ENCODE assay signal across 1 cellular context in the genomic region with DNA sequence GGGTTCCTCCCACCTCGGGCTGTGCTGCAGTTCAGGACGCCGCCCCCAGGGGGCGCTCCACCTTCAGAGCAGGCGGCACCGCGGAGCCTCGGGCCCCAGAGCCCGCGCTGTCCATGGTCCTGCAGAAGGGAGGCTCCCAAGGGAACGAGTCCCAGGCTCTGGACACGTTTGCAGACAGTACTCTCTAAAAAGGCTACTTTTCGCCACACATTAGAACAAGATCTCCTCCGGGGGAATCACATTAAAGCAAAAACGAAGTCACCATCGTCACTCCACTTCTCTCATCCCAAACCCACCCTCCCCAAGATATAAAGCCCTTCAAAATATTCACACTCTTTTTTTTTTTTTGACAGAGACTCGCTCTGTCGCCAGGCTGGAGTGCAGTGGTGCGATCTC.
A peak's percentile ranks its signal among the peaks of the same experiment; 100 is the strongest.
TF ChIP-seq lines count a peak whose summit lies in the region.

No MANE protein-coding gene starts in this region.

TF ChIP-seq in K562, 482 proteins besides CTCF, POLR2A, EP300 and RAD21 (continued from another document and continues in another):
- TF ChIP-seq, protein P1, sequence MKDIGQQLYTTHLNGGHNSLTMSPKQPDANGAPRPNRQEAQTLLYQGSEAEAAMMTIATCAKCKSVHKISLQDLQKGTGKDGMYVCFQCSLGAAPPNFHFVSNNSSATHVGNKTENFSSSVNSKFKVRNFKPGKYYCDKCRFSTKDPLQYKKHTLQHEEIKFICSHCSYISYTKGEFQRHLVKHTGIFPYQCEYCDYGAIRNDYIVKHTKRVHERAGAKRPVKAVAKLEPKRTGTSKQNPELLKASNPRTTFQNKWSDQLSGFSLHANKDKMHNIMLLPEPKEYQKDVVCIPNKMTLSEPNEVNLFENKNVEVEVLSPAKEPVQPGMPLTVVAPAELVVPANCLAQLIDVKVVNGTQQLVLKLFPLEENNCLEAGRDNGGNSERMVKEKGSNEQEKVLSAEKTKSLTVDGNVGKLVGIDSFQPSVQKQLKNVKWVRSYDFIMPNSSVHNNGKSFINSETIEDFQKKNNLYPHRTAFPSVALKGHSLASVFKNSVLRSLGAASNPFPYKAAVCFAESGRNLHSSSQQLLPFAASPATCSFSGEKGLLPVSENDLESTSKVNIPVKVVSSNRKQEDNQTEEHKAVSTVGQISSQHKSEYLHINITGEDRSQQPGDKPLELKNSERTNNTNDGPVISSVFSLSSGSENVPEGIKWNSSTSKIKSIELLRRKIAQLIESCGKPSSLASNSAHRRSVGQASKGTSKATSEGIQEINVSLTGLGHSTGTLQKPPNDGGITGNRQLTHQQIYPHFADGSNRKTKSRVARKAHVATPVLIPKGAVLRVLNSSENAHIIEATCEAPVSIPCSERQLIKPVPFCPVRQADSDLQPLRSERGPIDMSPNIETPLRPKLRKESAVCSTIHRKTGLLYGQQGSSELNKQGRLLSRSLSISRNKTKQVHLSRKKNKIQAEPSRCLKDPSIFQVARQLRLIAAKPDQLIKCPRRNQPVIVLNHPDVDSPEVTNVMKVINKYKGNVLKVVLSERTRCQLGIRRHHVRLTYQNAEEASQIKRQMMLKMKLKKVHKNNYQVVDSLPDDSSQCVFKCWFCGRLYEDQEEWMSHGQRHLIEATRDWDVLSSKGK (CRISPR knock-in tag; IDR thresholded peaks at IDR 0.05) = no peak
- TF ChIP-seq STAT5A (IDR thresholded peaks at IDR 0.05; ENCODE audit: borderline replicate concordance, low read length) (no peak; the same call in 1 of the 2 replicates), NBN (IDR thresholded peaks at IDR 0.05; ENCODE audit: low read depth) (no peak), ZNF124 (CRISPR knock-in tag; IDR thresholded peaks at IDR 0.05) (no peak), ZNF3 (CRISPR knock-in tag; IDR thresholded peaks at IDR 0.05) (no peak), SMAD4 (CRISPR knock-in tag; conservative IDR thresholded peaks at IDR 0.05) (peak; percentile 65), MAFG (tag; conservative IDR thresholded peaks at IDR 0.05) (no peak), PTBP1 (IDR thresholded peaks at IDR 0.05; ENCODE audit: low read depth, low read length) (no peak), SIN3A (IDR thresholded peaks at IDR 0.05; ENCODE audit: borderline replicate concordance in 2 of 2, control insufficient read depth in 1 of 2, low read depth in 2 of 2, low read length in 2 of 2) (peak; percentile 77 to 79; a peak in 2 of 4 replicates), SAFB2 (IDR thresholded peaks at IDR 0.05; ENCODE audit: borderline replicate concordance, low read depth, low read length, severe bottlenecking) (no peak), ZNF780A (CRISPR knock-in tag; IDR thresholded peaks at IDR 0.05) (no peak), ZKSCAN8 (CRISPR knock-in tag; IDR thresholded peaks at IDR 0.05) (no peak), PYGO2 (tag; IDR thresholded peaks at IDR 0.05) (no peak), LARP7 (IDR thresholded peaks at IDR 0.05) (no peak), ETV1 (tag; conservative IDR thresholded peaks at IDR 0.05; ENCODE audit: low read depth) (peak; percentile 47), CREM (IDR thresholded peaks at IDR 0.05; ENCODE audit: low read depth) (peak; percentile 57; the same call in 1 of the 2 replicates), ZNF134 (CRISPR knock-in tag; conservative IDR thresholded peaks at IDR 0.05) (no peak), POLR3A (IDR thresholded peaks at IDR 0.05; ENCODE audit: borderline replicate concordance, extremely low read depth, insufficient read depth, insufficient read length) (no peak), STAT5B (CRISPR knock-in tag; IDR thresholded peaks at IDR 0.05) (no peak), PRMT5 (CRISPR knock-in tag; IDR thresholded peaks at IDR 0.05) (peak; percentile 97), ZNF764 (CRISPR knock-in tag; IDR thresholded peaks at IDR 0.05; ENCODE audit: low read depth) (no peak), BRD9 (IDR thresholded peaks at IDR 0.05; ENCODE audit: low read depth, partially characterized antibody) (no peak), TAF15 (IDR thresholded peaks at IDR 0.05; ENCODE audit: low read depth, low read length) (no peak), MTA2 (IDR thresholded peaks at IDR 0.05; ENCODE audit: low read depth) (no peak), CBFA2T3 (IDR thresholded peaks at IDR 0.05) (no peak), ZNF140 (CRISPR knock-in tag; IDR thresholded peaks at IDR 0.05) (no peak), IRF2 (CRISPR knock-in tag; IDR thresholded peaks at IDR 0.05) (peak; percentile 52; the same call in 1 of the 2 replicates), POLR2H (tag; IDR thresholded peaks at IDR 0.05; ENCODE audit: low read depth) (no peak), TBP (optimal IDR thresholded peaks at IDR 0.05; ENCODE audit: low read depth, low read length) (no peak), HCFC1 (IDR thresholded peaks at IDR 0.05; ENCODE audit: low read depth, low read length) (peak; percentile 40; the same call in 1 of the 2 replicates), FOS (IDR thresholded peaks at IDR 0.05; ENCODE audit: extremely low read depth, insufficient read length) (no peak)
- TF ChIP-seq, protein P2, sequence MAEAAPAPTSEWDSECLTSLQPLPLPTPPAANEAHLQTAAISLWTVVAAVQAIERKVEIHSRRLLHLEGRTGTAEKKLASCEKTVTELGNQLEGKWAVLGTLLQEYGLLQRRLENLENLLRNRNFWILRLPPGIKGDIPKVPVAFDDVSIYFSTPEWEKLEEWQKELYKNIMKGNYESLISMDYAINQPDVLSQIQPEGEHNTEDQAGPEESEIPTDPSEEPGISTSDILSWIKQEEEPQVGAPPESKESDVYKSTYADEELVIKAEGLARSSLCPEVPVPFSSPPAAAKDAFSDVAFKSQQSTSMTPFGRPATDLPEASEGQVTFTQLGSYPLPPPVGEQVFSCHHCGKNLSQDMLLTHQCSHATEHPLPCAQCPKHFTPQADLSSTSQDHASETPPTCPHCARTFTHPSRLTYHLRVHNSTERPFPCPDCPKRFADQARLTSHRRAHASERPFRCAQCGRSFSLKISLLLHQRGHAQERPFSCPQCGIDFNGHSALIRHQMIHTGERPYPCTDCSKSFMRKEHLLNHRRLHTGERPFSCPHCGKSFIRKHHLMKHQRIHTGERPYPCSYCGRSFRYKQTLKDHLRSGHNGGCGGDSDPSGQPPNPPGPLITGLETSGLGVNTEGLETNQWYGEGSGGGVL (CRISPR knock-in tag; IDR thresholded peaks at IDR 0.05) = no peak
- TF ChIP-seq, protein P3, sequence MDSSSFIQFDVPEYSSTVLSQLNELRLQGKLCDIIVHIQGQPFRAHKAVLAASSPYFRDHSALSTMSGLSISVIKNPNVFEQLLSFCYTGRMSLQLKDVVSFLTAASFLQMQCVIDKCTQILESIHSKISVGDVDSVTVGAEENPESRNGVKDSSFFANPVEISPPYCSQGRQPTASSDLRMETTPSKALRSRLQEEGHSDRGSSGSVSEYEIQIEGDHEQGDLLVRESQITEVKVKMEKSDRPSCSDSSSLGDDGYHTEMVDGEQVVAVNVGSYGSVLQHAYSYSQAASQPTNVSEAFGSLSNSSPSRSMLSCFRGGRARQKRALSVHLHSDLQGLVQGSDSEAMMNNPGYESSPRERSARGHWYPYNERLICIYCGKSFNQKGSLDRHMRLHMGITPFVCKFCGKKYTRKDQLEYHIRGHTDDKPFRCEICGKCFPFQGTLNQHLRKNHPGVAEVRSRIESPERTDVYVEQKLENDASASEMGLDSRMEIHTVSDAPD (CRISPR knock-in tag; IDR thresholded peaks at IDR 0.05) = no peak
- TF ChIP-seq, protein P4, sequence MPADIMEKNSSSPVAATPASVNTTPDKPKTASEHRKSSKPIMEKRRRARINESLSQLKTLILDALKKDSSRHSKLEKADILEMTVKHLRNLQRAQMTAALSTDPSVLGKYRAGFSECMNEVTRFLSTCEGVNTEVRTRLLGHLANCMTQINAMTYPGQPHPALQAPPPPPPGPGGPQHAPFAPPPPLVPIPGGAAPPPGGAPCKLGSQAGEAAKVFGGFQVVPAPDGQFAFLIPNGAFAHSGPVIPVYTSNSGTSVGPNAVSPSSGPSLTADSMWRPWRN (IDR thresholded peaks at IDR 0.05; ENCODE audit: low read depth) = no peak
- TF ChIP-seq, protein P5, sequence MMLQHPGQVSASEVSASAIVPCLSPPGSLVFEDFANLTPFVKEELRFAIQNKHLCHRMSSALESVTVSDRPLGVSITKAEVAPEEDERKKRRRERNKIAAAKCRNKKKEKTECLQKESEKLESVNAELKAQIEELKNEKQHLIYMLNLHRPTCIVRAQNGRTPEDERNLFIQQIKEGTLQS (IDR thresholded peaks at IDR 0.05) = no peak
- TF ChIP-seq, protein P5 (CRISPR knock-in tag; conservative IDR thresholded peaks at IDR 0.05) = peak; percentile 58; the same call in 1 of the 2 replicates
- TF ChIP-seq, protein P6, sequence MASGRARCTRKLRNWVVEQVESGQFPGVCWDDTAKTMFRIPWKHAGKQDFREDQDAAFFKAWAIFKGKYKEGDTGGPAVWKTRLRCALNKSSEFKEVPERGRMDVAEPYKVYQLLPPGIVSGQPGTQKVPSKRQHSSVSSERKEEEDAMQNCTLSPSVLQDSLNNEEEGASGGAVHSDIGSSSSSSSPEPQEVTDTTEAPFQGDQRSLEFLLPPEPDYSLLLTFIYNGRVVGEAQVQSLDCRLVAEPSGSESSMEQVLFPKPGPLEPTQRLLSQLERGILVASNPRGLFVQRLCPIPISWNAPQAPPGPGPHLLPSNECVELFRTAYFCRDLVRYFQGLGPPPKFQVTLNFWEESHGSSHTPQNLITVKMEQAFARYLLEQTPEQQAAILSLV (tag; IDR thresholded peaks at IDR 0.05) = no peak
- TF ChIP-seq, protein P7, sequence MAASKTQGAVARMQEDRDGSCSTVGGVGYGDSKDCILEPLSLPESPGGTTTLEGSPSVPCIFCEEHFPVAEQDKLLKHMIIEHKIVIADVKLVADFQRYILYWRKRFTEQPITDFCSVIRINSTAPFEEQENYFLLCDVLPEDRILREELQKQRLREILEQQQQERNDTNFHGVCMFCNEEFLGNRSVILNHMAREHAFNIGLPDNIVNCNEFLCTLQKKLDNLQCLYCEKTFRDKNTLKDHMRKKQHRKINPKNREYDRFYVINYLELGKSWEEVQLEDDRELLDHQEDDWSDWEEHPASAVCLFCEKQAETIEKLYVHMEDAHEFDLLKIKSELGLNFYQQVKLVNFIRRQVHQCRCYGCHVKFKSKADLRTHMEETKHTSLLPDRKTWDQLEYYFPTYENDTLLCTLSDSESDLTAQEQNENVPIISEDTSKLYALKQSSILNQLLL (CRISPR knock-in tag; IDR thresholded peaks at IDR 0.05; ENCODE audit: borderline replicate concordance) = no peak
- TF ChIP-seq, protein P8, sequence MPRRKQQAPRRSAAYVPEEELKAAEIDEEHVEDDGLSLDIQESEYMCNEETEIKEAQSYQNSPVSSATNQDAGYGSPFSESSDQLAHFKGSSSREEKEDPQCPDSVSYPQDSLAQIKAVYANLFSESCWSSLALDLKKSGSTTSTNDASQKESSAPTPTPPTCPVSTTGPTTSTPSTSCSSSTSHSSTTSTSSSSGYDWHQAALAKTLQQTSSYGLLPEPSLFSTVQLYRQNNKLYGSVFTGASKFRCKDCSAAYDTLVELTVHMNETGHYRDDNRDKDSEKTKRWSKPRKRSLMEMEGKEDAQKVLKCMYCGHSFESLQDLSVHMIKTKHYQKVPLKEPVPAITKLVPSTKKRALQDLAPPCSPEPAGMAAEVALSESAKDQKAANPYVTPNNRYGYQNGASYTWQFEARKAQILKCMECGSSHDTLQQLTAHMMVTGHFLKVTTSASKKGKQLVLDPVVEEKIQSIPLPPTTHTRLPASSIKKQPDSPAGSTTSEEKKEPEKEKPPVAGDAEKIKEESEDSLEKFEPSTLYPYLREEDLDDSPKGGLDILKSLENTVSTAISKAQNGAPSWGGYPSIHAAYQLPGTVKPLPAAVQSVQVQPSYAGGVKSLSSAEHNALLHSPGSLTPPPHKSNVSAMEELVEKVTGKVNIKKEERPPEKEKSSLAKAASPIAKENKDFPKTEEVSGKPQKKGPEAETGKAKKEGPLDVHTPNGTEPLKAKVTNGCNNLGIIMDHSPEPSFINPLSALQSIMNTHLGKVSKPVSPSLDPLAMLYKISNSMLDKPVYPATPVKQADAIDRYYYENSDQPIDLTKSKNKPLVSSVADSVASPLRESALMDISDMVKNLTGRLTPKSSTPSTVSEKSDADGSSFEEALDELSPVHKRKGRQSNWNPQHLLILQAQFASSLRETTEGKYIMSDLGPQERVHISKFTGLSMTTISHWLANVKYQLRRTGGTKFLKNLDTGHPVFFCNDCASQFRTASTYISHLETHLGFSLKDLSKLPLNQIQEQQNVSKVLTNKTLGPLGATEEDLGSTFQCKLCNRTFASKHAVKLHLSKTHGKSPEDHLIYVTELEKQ (CRISPR knock-in tag; IDR thresholded peaks at IDR 0.05) = no peak
- TF ChIP-seq, protein P9, sequence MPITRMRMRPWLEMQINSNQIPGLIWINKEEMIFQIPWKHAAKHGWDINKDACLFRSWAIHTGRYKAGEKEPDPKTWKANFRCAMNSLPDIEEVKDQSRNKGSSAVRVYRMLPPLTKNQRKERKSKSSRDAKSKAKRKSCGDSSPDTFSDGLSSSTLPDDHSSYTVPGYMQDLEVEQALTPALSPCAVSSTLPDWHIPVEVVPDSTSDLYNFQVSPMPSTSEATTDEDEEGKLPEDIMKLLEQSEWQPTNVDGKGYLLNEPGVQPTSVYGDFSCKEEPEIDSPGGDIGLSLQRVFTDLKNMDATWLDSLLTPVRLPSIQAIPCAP (CRISPR knock-in tag; IDR thresholded peaks at IDR 0.05; ENCODE audit: borderline replicate concordance) = peak; percentile 92; the same call in 1 of the 2 replicates
- TF ChIP-seq, protein P10, sequence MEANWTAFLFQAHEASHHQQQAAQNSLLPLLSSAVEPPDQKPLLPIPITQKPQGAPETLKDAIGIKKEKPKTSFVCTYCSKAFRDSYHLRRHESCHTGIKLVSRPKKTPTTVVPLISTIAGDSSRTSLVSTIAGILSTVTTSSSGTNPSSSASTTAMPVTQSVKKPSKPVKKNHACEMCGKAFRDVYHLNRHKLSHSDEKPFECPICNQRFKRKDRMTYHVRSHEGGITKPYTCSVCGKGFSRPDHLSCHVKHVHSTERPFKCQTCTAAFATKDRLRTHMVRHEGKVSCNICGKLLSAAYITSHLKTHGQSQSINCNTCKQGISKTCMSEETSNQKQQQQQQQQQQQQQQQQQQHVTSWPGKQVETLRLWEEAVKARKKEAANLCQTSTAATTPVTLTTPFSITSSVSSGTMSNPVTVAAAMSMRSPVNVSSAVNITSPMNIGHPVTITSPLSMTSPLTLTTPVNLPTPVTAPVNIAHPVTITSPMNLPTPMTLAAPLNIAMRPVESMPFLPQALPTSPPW (CRISPR knock-in tag; IDR thresholded peaks at IDR 0.05) = peak; percentile 37
- TF ChIP-seq, protein P11, sequence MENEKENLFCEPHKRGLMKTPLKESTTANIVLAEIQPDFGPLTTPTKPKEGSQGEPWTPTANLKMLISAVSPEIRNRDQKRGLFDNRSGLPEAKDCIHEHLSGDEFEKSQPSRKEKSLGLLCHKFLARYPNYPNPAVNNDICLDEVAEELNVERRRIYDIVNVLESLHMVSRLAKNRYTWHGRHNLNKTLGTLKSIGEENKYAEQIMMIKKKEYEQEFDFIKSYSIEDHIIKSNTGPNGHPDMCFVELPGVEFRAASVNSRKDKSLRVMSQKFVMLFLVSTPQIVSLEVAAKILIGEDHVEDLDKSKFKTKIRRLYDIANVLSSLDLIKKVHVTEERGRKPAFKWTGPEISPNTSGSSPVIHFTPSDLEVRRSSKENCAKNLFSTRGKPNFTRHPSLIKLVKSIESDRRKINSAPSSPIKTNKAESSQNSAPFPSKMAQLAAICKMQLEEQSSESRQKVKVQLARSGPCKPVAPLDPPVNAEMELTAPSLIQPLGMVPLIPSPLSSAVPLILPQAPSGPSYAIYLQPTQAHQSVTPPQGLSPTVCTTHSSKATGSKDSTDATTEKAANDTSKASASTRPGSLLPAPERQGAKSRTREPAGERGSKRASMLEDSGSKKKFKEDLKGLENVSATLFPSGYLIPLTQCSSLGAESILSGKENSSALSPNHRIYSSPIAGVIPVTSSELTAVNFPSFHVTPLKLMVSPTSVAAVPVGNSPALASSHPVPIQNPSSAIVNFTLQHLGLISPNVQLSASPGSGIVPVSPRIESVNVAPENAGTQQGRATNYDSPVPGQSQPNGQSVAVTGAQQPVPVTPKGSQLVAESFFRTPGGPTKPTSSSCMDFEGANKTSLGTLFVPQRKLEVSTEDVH (IDR thresholded peaks at IDR 0.05; ENCODE audit: low read depth, partially characterized antibody) = peak; percentile 35
